15 cellular contexts compared by ENCODE assay signal in genomic region chr5:26737763-26738162, GRCh38.
DNase-seq lines count a peak whose midpoint lies in the region; ATAC-seq and TF ChIP-seq lines count a peak whose summit lies in the region.
"Had no signal": no experiment of that assay in that cellular context is flagged by ENCODE, and none has a peak within 500 bp of the region (broad histone marks: within the 10 kb centered on the region; RNA-seq: fewer than 3 reads in every experiment).

No MANE protein-coding gene starts in this region.

- H3K27ac ChIP-seq in 22Rv1, result peak overlapping the region; percentile 6; the same call in 1 of the 2 replicates
- no peak overlapping the region for H3K27ac ChIP-seq in RWPE1
- H3K27ac ChIP-seq: BLaER1 treated with 17β-estradiol and CSF1 and Interleukin-3, amounts not matched to agents 10 nM and 100 nM had no signal

- no peaks in the 10 kb centered on the region; the same call in 1 of the 2 replicates for H3K27me3 Mint-ChIP-seq in WTC11 (ENCODE audit: low read depth)
- H3K27me3 Mint-ChIP-seq: B cell had no signal

- CTCF ChIA-PET in RWPE1 (lab: Yijun Ruan, JAX) (no interaction called here), WTC11 (lab: Charles Lee) (no interaction called here)

- H3K27ac Mint-ChIP-seq in WTC11, result no peak overlapping the region
- H3K27ac Mint-ChIP-seq: B cell; CD8-positive, alpha-beta T cell; GM23338 had no signal

- intact Hi-C loops in Right ventricle myocardium inferior (cut with DNase I), result no loop called here

- ATAC-seq in WTC11 (no peak), GM18909 (IDR thresholded peaks at IDR 0.05; ENCODE audit: poor library complexity, unreplicated experiment) (no peak), Right ventricle myocardium inferior (no peak)
- ATAC-seq: CD8-positive, alpha-beta T cell; GM23338 had no signal

- peaks cover 3% of the 10 kb centered on the region; the same call in 1 of the 2 replicates for H3K36me3 Mint-ChIP-seq in WTC11
- H3K36me3 Mint-ChIP-seq: CD8-positive, alpha-beta T cell had no signal

- TF ChIP-seq CTCF in 22Rv1 (IDR thresholded peaks at IDR 0.05), result no peak
- TF ChIP-seq CTCF in RWPE1 (conservative IDR thresholded peaks at IDR 0.05; ENCODE audit: low read depth), result no peak
- no peak for TF ChIP-seq CTCF in WTC11 (IDR thresholded peaks at IDR 0.05)

- peaks cover 20% of the 10 kb centered on the region for H3K9me3 Mint-ChIP-seq in WTC11
- H3K9me3 Mint-ChIP-seq: GM23338 had no signal

- POLR2A ChIA-PET in RWPE1 (lab: Yijun Ruan, JAX; ENCODE audit: low non-redundant PET), result no interaction called here
- POLR2A ChIA-PET in WTC11 (lab: Charles Lee), result no interaction called here

- H3K4me1 Mint-ChIP-seq in WTC11, result no peaks in the 10 kb centered on the region
- H3K4me1 Mint-ChIP-seq: B cell, GM23338 had no signal

- H3K4me3 Mint-ChIP-seq in WTC11, result no peak overlapping the region
- H3K4me3 Mint-ChIP-seq: B cell; CD8-positive, alpha-beta T cell; GM23338 had no signal

- DNase-seq in ELR (ENCODE audit: low read depth), result peak; percentile 4
- peak; percentile 3 for DNase-seq in HuH-7.5 (ENCODE audit: low spot score)
- DNase-seq in RWPE1 (ENCODE audit: low spot score), result peak; percentile 8
- DNase-seq in WTC11 (ENCODE audit: low spot score), result no peak
- no peak for DNase-seq in Right ventricle myocardium inferior (ENCODE audit: missing footprints)
- DNase-seq: 8988T; Calu3; CD8-positive, alpha-beta T cell; GDM1; H7 had no signal

TF ChIP-seq in WTC11, 78 proteins besides CTCF, POLR2A, EP300 and RAD21:
- TF ChIP-seq ERG (CRISPR knock-in tag; IDR thresholded peaks at IDR 0.05), result no peak
- TF ChIP-seq NFYB (CRISPR knock-in tag; conservative IDR thresholded peaks at IDR 0.05; ENCODE audit: low read depth), result no peak
- TF ChIP-seq OVOL2 (CRISPR knock-in tag; IDR thresholded peaks at IDR 0.05; ENCODE audit: borderline replicate concordance), result no peak
- TF ChIP-seq ZNF532 (CRISPR knock-in tag; IDR thresholded peaks at IDR 0.05; ENCODE audit: borderline replicate concordance), result no peak
- TF ChIP-seq AFF4 (CRISPR knock-in tag; IDR thresholded peaks at IDR 0.05; ENCODE audit: borderline replicate concordance), result no peak
- no peak for TF ChIP-seq AR (CRISPR knock-in tag; IDR thresholded peaks at IDR 0.05)
- TF ChIP-seq HMGXB4 (CRISPR knock-in tag; IDR thresholded peaks at IDR 0.05), result no peak
- no peak for TF ChIP-seq GABPB1 (CRISPR knock-in tag; IDR thresholded peaks at IDR 0.05)
- TF ChIP-seq NFATC4 (CRISPR knock-in tag; IDR thresholded peaks at IDR 0.05), result no peak

Comparison
In these comparisons a context has a peak if more than half of its experiments do, and no peak if none do; other contexts are left out.
1. DNase-seq: peak in ELR (single experiment), HuH-7.5 (single experiment) and RWPE1 (single experiment); none in WTC11 (single experiment) and Right ventricle myocardium inferior (single experiment).